Comparison of ENCODE assay signal across 8 cellular contexts in the genomic region with DNA sequence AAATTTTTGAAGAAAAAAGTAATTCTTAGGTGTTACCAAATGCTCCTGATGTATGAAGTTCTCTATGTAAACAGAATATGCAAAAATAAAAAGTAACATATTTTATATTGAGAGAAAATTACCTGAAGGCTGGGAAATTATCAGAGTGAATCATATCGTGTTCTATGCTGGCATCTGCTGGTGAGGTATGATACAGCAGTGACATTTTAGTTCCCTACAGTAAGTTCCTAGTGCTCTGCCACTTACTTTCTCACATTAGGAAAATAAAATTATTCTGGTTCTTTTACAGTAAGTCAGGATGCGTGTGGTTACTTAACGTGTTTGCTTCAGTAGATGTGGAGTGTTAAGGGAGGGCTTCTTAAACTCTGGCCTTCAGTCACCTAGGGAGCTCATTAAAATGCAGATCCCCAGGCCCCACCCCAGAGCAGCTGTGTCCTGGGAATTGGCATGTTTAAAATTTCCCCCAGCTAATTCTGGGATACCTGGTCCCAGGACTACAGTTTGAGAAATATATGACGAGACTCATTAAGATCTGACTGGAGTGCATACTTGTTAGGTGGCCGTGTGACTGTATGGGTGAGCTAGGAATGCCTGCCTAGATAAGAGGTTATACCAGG. TPM values are rescaled to one million over a fixed set of nuclear protein-coding genes. Genes with fewer than 3 reads are reported as not detected.
DNase-seq lines count a peak whose midpoint lies in the region; ATAC-seq and TF ChIP-seq lines count a peak whose summit lies in the region.

No MANE protein-coding gene starts in this region.

- H3K4me3 ChIP-seq in fibroblast of the aortic adventitia (ENCODE audit: low read depth, low read length) (no peak overlapping the region), testis (no peak overlapping the region)

- no peaks in the 10 kb centered on the region for H3K27me3 ChIP-seq in testis

- H3K9me3 ChIP-seq in testis: no peaks in the 10 kb centered on the region

- peaks cover 4% of the 10 kb centered on the region for H3K4me1 ChIP-seq in testis

- no peak for ATAC-seq in GM19324 (IDR thresholded peaks at IDR 0.05; ENCODE audit: low FRiP score, unreplicated experiment)

- no peak overlapping the region for H3K27ac ChIP-seq in testis

- TF ChIP-seq POLR2A in testis (IDR thresholded peaks at IDR 0.05): no peak

- WGBS in testis, 2 donors: 60 to 69% methylated on average over 5 of the region's 5 CpGs

- no peaks in the 10 kb centered on the region for H3K36me3 ChIP-seq in testis (ENCODE audit: low read depth, missing control alignments)

- peak; percentile 24 to 46 for DNase-seq in activated CD4-positive, alpha-beta T cell treated with anti-CD3 and anti-CD28 coated beads for 4 hours
- no peak for DNase-seq in activated CD4-positive, alpha-beta T cell treated with anti-CD3 and anti-CD28 coated beads for 1 hour
- peak; percentile 31 for DNase-seq in HT1080 (ENCODE audit: low read depth)
- peak; percentile 47 for DNase-seq in SK-N-DZ (ENCODE audit: low spot score)
- DNase-seq in fibroblast of the aortic adventitia (ENCODE audit: low read depth): peak; percentile 66
- no peak for DNase-seq in testis
- DNase-seq in NK-92 (lab: John Stamatoyannopoulos, UW; ENCODE audit: unreplicated experiment): no peak

- TF ChIP-seq CTCF in fibroblast of the aortic adventitia (IDR thresholded peaks at IDR 0.05; ENCODE audit: insufficient read depth, low read length): peak; percentile 74
- TF ChIP-seq CTCF in testis (IDR thresholded peaks at IDR 0.05): peak; percentile 28 to 42 (median 33)

- intact Hi-C loops in testis (cut with DNase I; ENCODE audit: low total_unique reads): no loop called here

RNA-seq across cellular contexts. Expression of gene ACTR5, which starts 3.2 kb away (rescaled TPM):
- total RNA-seq in HT1080 (2014; rRNA removed; shearing (Covaris generic)): 8.0 and 10.7 TPM in 2 replicates
- polyA plus RNA-seq in HT1080 (2015; cell fraction: cytosol; rRNA removed): 5.5 and 6.0 TPM in 2 replicates
- polyA plus RNA-seq in HT1080 (2015; cell fraction: nucleus; rRNA removed): 14.7 and 17.6 TPM in 2 replicates
- polyA plus RNA-seq in SK-N-DZ (2014; cell fraction: cytosol; rRNA removed): 25.8 and 28.5 TPM in 2 replicates
- 55.5 and 69.2 TPM in 2 replicates for polyA plus RNA-seq in SK-N-DZ (2014; cell fraction: nucleus; rRNA removed)
- 2.9 and 4.6 TPM in 2 replicates for total RNA-seq in fibroblast of the aortic adventitia (ENCODE audit: low replicate concordance)
- total RNA-seq in testis: 10 to 100 TPM; 22.7 to 26.9 TPM
- polyA plus RNA-seq in testis (ENCODE audit: insufficient read depth, low read depth, low replicate concordance): 18.9 TPM

RNA-seq across cellular contexts. Expression of gene SLC32A1, which starts 27.2 kb away (rescaled TPM):
- not detected in 2 replicates for total RNA-seq in HT1080 (2014; rRNA removed; shearing (Covaris generic))
- polyA plus RNA-seq in HT1080 (2015; cell fraction: cytosol; rRNA removed): not detected in 2 replicates
- polyA plus RNA-seq in HT1080 (2015; cell fraction: nucleus; rRNA removed): not detected in 2 replicates
- not detected in 2 replicates for polyA plus RNA-seq in SK-N-DZ (2014; cell fraction: cytosol; rRNA removed)
- not detected in 2 replicates for polyA plus RNA-seq in SK-N-DZ (2014; cell fraction: nucleus; rRNA removed)
- total RNA-seq in fibroblast of the aortic adventitia (ENCODE audit: low replicate concordance): not detected in 2 replicates
- under 1 TPM; 0.25 to 0.55 TPM for total RNA-seq in testis
- 0.96 TPM for polyA plus RNA-seq in testis (ENCODE audit: insufficient read depth, low read depth, low replicate concordance)

RNA-seq across cellular contexts. Expression of gene PPP1R16B, which starts 54.0 kb away (rescaled TPM):
- total RNA-seq in HT1080 (2014; rRNA removed; shearing (Covaris generic)): 0.03 and 0.05 TPM in 2 replicates
- polyA plus RNA-seq in HT1080 (2015; cell fraction: cytosol; rRNA removed): 0.07 and 0.10 TPM in 2 replicates
- polyA plus RNA-seq in HT1080 (2015; cell fraction: nucleus; rRNA removed): 0.02 and 0.06 TPM in 2 replicates
- 3.1 and 3.8 TPM in 2 replicates for polyA plus RNA-seq in SK-N-DZ (2014; cell fraction: cytosol; rRNA removed)
- polyA plus RNA-seq in SK-N-DZ (2014; cell fraction: nucleus; rRNA removed): 3.1 and 6.3 TPM in 2 replicates
- total RNA-seq in fibroblast of the aortic adventitia (ENCODE audit: low replicate concordance): 0.09 and 0.33 TPM in 2 replicates
- 1 to 10 TPM; 1.2 to 1.3 TPM for total RNA-seq in testis
- 3.7 TPM for polyA plus RNA-seq in testis (ENCODE audit: insufficient read depth, low read depth, low replicate concordance)

Comparison
In these comparisons a context has a peak if more than half of its experiments do, and no peak if none do; other contexts are left out.
1. DNase-seq: peak in activated CD4-positive, alpha-beta T cell treated with anti-CD3 and anti-CD28 coated beads for 4 hours (2 of 2), HT1080 (single experiment), SK-N-DZ (single experiment) and fibroblast of the aortic adventitia (single experiment); none in activated CD4-positive, alpha-beta T cell treated with anti-CD3 and anti-CD28 coated beads for 1 hour (single experiment), testis (single experiment) and NK-92 (single experiment).